Comparison of ENCODE assay signal across 8 cellular contexts in the genomic region with DNA sequence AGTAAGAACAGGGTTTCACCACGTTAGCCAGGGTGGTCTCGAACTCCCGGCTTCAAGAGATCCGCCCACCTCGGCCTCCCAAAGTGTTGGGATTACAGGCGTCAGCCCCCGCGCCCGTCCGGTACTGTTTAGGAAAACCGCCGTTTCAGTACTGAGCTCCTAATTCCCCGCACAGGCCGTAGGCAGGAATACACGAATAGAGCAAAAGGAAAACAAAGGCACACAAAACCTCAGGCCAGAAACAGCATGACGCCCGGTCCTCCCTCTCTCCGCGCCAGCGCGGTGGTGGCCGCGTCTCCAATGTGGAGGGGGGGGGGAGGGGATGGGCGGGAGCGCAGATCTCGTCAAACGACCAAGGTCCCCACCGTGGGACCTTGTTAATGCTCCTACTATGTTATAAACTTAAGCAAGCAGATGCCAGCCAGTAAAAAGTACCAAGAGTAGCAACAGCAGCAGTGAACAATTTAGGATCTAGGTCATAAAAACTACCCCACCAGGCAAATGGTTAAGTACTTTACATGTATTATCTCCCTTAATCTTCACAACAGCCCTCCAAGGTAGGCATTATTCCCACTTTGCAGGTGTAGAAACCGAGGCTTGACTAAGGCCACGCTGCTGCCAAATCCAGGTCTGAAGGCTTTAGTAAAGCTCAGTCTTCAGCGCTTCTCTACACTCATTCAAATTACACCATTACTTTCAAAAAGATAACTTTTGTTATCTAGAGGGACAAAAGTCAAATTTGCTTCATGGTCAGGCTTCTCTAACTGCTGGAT. TPM values are rescaled to one million over a fixed set of nuclear protein-coding genes. Genes with fewer than 3 reads are reported as not detected.
DNase-seq lines count a peak whose midpoint lies in the region; ATAC-seq and TF ChIP-seq lines count a peak whose summit lies in the region.

No MANE protein-coding gene starts in this region.

- H3K4me3 Mint-ChIP-seq in activated B cell treated with CpG ODN at 0.5 μM for 24 hours, result peak overlapping the region; percentile 89

- no peaks in the 10 kb centered on the region for H3K27me3 Mint-ChIP-seq in activated B cell treated with CpG ODN at 0.5 μM for 24 hours

- ATAC-seq in activated B cell treated with CpG ODN at 0.5 μM for 24 hours (ENCODE audit: low read depth) (peak; percentile 16), HG03139 (IDR thresholded peaks at IDR 0.05; ENCODE audit: unreplicated experiment) (no peak)

- no peaks in the 10 kb centered on the region for H3K9me3 Mint-ChIP-seq in activated B cell treated with CpG ODN at 0.5 μM for 24 hours

- POLR2A ChIA-PET in activated B cell treated with CpG ODN at 0.5 μM for 24 hours (lab: Charles Lee), result interaction anchor here (0.6 to 1.6 kb wide), 15 partner anchors 10 to 1200 kb away, joined by 3 to 15 read pairs (median 4); no protein-coding TSS in a partner anchor

- DNase-seq in NCI-H82 (lab: John Stamatoyannopoulos, UW), result peak; percentile 53
- no peak for DNase-seq in NCI-H82 treated with DMSO at 0.1 percent for 48 hours (lab: John Stamatoyannopoulos, UW; ENCODE audit: unreplicated experiment)
- DNase-seq in NCI-H2081 treated with DMSO at 0.1 percent for 48 hours (lab: John Stamatoyannopoulos, UW), result peak; percentile 48
- DNase-seq in activated B cell treated with CpG ODN at 0.5 μM for 24 hours, result no peak
- peak; percentile 48 for DNase-seq in dedifferentiated amniotic fluid mesenchymal stem cell (ENCODE audit: extremely low spot score)
- DNase-seq in left kidney (ENCODE audit: low read depth, low spot score), result peak; percentile 78
- peak; percentile 27 for DNase-seq in stimulated activated CD4-positive, alpha-beta T cell treated with anti-CD3 and anti-CD28 coated beads, Interleukin-1b, Interleukin-23, amount 100 ng/mL, for 48 hours

- intact Hi-C loops in activated B cell treated with CpG ODN at 0.5 μM for 24 hours (cut with micrococcal nuclease), result loop anchor here (1.0 to 5.0 kb wide), 7 partner anchors 19 to 661 kb away; a partner anchor contains a TSS

- peaks cover 64% of the 10 kb centered on the region for H3K4me1 Mint-ChIP-seq in activated B cell treated with CpG ODN at 0.5 μM for 24 hours

- no peak for TF ChIP-seq CTCF in activated B cell treated with CpG ODN at 0.5 μM for 24 hours (IDR thresholded peaks at IDR 0.05)

- H3K36me3 Mint-ChIP-seq in activated B cell treated with CpG ODN at 0.5 μM for 24 hours (ENCODE audit: low read depth), result peaks cover 27% of the 10 kb centered on the region

- peak overlapping the region; percentile 90 for H3K27ac Mint-ChIP-seq in activated B cell treated with CpG ODN at 0.5 μM for 24 hours

- CTCF ChIA-PET in activated B cell treated with CpG ODN at 0.5 μM for 24 hours (lab: Charles Lee), result no interaction called here

RNA-seq across cellular contexts. Expression of a gene that starts 0.7 kb away (rescaled TPM):
- total RNA-seq in activated B cell treated with CpG ODN at 0.5 μM for 24 hours, result 209 and 216 TPM in 2 replicates

RNA-seq across cellular contexts. Expression of a gene that starts 41.1 kb away (rescaled TPM):
- total RNA-seq in activated B cell treated with CpG ODN at 0.5 μM for 24 hours, result not detected in 2 replicates

RNA-seq across cellular contexts. Expression of a gene that starts 50.2 kb away (rescaled TPM):
- 96.5 and 104 TPM in 2 replicates for total RNA-seq in activated B cell treated with CpG ODN at 0.5 μM for 24 hours

Comparison
In these comparisons a context has a peak if more than half of its experiments do, and no peak if none do; other contexts are left out.
1. DNase-seq: peak in NCI-H82 (single experiment), NCI-H2081 treated with DMSO at 0.1 percent for 48 hours (single experiment), dedifferentiated amniotic fluid mesenchymal stem cell (single experiment), left kidney (single experiment) and stimulated activated CD4-positive, alpha-beta T cell treated with anti-CD3 and anti-CD28 coated beads, Interleukin-1b, Interleukin-23, amount 100 ng/mL, for 48 hours (single experiment); none in NCI-H82 treated with DMSO at 0.1 percent for 48 hours (single experiment) and activated B cell treated with CpG ODN at 0.5 μM for 24 hours (single experiment).